In genomic region chr1:227508431-227508830, GRCh38 we compare ENCODE assay signal across 24 cellular contexts.
"Had no signal": no experiment of that assay in that cellular context is flagged by ENCODE, and none has a peak within 500 bp of the region (broad histone marks: within the 10 kb centered on the region; RNA-seq: fewer than 3 reads in every experiment).

No MANE protein-coding gene starts in this region.

- H3K36me3 Mint-ChIP-seq: immature natural killer cell; naive thymus-derived CD4-positive, alpha-beta T cell had no signal

- H3K4me1 Mint-ChIP-seq: endodermal cell; immature natural killer cell; naive thymus-derived CD4-positive, alpha-beta T cell had no signal

- H3K27ac Mint-ChIP-seq: dendritic cell treated with granulocyte-macrophage colony-stimulating factor and Interleukin-4, amounts not matched to agents 40 ng/mL and 50 ng/mL, for 4 days; effector memory CD8-positive, alpha-beta T cell; endodermal cell; immature natural killer cell; naive thymus-derived CD4-positive, alpha-beta T cell had no signal

- H3K4me3 ChIP-seq: colonic mucosa, esophagus squamous epithelium, gastrocnemius medialis, hepatocyte, left lung, lower lobe of right lung had no signal

- H3K4me3 Mint-ChIP-seq: dendritic cell treated with granulocyte-macrophage colony-stimulating factor and Interleukin-4, amounts not matched to agents 40 ng/mL and 50 ng/mL, for 4 days; effector memory CD8-positive, alpha-beta T cell; endodermal cell; immature natural killer cell; naive thymus-derived CD4-positive, alpha-beta T cell had no signal

- H3K9me3 ChIP-seq: colonic mucosa, esophagus squamous epithelium, gastrocnemius medialis, left lung, lower lobe of right lung had no signal

- DNase-seq: colonic mucosa; cortex of kidney; effector CD8-positive, alpha-beta T cell; effector memory CD8-positive, alpha-beta T cell; endodermal cell; erythroblast; esophagus squamous epithelium; foreskin fibroblast; foreskin melanocyte; gastrocnemius medialis; glutamatergic neuron; head of caudate nucleus; hypothalamus; immature natural killer cell; left cardiac atrium; left ventricle myocardium superior; lower lobe of right lung; mesendoderm; midbrain; naive thymus-derived CD4-positive, alpha-beta T cell had no signal

- H3K9me3 Mint-ChIP-seq: dendritic cell treated with granulocyte-macrophage colony-stimulating factor and Interleukin-4, amounts not matched to agents 40 ng/mL and 50 ng/mL, for 4 days; effector memory CD8-positive, alpha-beta T cell; endodermal cell; immature natural killer cell; naive thymus-derived CD4-positive, alpha-beta T cell had no signal

- H3K27me3 ChIP-seq: colonic mucosa, hepatocyte had no signal

- H3K27me3 Mint-ChIP-seq: dendritic cell treated with granulocyte-macrophage colony-stimulating factor and Interleukin-4, amounts not matched to agents 40 ng/mL and 50 ng/mL, for 4 days had no signal

- H2AFZ ChIP-seq: hepatocyte had no signal

- H3K36me3 ChIP-seq: colonic mucosa, esophagus squamous epithelium, gastrocnemius medialis, left lung, lower lobe of right lung had no signal

- H3K4me1 ChIP-seq: colonic mucosa, esophagus squamous epithelium, gastrocnemius medialis, left lung, lower lobe of right lung had no signal

- H3K27ac ChIP-seq: colonic mucosa, epithelial cell of prostate, esophagus squamous epithelium, gastrocnemius medialis, hepatocyte, left lung, lower lobe of right lung had no signal

- H3K4me2 ChIP-seq: hepatocyte had no signal
